ENCODE assay signal across 17 cellular contexts in the genomic region with DNA sequence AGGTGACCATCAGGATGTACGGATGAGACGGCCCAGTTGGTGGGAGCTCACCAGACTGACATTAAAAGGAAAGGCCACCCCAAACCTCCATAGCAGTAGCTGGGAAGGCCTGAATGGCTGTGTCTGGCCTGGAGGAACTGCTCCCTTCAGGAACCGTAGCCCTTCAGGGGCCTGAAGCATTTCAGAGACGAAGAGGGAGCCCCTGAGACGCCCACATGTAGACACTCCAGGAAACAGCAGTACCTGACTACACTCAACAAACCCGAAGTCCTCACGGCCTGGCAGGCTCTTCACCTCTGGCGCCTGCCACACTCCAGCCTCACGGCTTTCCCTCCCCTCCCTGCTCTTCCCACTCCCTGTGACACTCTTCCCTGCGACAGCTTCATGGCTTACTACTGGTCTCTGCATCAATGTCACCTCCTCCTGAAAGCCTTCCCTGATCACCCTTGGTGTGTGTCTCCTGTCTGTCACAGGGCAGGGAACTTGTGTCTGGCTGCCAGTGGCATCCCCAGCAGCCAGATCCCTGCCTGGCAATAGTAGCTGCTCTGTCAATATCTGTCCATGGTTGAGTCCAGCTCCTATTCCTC. TPM values are rescaled to one million over a fixed set of nuclear protein-coding genes. Genes with fewer than 3 reads are reported as not detected.
DNase-seq lines count a peak whose midpoint lies in the region; ATAC-seq, FAIRE-seq and TF ChIP-seq lines count a peak whose summit lies in the region.
"Had no signal": no experiment of that assay in that cellular context is flagged by ENCODE, and none has a peak within 500 bp of the region (broad histone marks: within the 10 kb centered on the region; RNA-seq: fewer than 3 reads in every experiment).

No MANE protein-coding gene starts in this region.

- no peaks in the 10 kb centered on the region for H3K36me3 Mint-ChIP-seq in activated CD8-positive, alpha-beta T cell treated with anti-CD3 and anti-CD28 coated beads for 36 hours (ENCODE audit: low read depth)
- H3K36me3 Mint-ChIP-seq in activated CD8-positive, alpha-beta T cell treated with anti-CD3 and anti-CD28 coated beads, Interleukin-2, amount 10 ng/mL, durations not matched to agents 7 days and 5 days (ENCODE audit: low read depth), result no peaks in the 10 kb centered on the region

- no peaks in the 10 kb centered on the region for H3K9me3 ChIP-seq in kidney (ENCODE audit: control insufficient read depth in 1 of 2, low read length in 2 of 2)
- no peaks in the 10 kb centered on the region for H3K9me3 ChIP-seq in tibial artery

- H3K9me3 Mint-ChIP-seq in activated CD8-positive, alpha-beta T cell treated with anti-CD3 and anti-CD28 coated beads for 36 hours, result no peaks in the 10 kb centered on the region
- H3K9me3 Mint-ChIP-seq in activated CD8-positive, alpha-beta T cell treated with anti-CD3 and anti-CD28 coated beads, Interleukin-2, amount 10 ng/mL, durations not matched to agents 7 days and 5 days (ENCODE audit: insufficient read depth), result no peaks in the 10 kb centered on the region
- H3K9me3 Mint-ChIP-seq: HFFc6 had no signal

- no peak for TF ChIP-seq CTCF in activated CD8-positive, alpha-beta T cell treated with anti-CD3 and anti-CD28 coated beads for 36 hours (IDR thresholded peaks at IDR 0.05)
- TF ChIP-seq CTCF in kidney (IDR thresholded peaks at IDR 0.05; ENCODE audit: borderline replicate concordance, extremely low read depth, insufficient read depth) (no peak), tibial artery (IDR thresholded peaks at IDR 0.05) (no peak)

- H3K27me3 Mint-ChIP-seq in activated CD8-positive, alpha-beta T cell treated with anti-CD3 and anti-CD28 coated beads for 36 hours, result no peaks in the 10 kb centered on the region
- peaks cover 5% of the 10 kb centered on the region for H3K27me3 Mint-ChIP-seq in activated CD8-positive, alpha-beta T cell treated with anti-CD3 and anti-CD28 coated beads, Interleukin-2, amount 10 ng/mL, durations not matched to agents 7 days and 5 days (ENCODE audit: low read depth)

- H3K36me3 ChIP-seq in kidney (ENCODE audit: control insufficient read depth in 1 of 2, insufficient read depth in 2 of 2, low read length in 2 of 2), result no peaks in the 10 kb centered on the region
- H3K36me3 ChIP-seq in tibial artery, result no peaks in the 10 kb centered on the region

- FAIRE-seq in kidney (lab: Jason Lieb, UNC), result no peak

- H3K4me1 Mint-ChIP-seq in activated CD8-positive, alpha-beta T cell treated with anti-CD3 and anti-CD28 coated beads for 36 hours (ENCODE audit: low read depth), result peaks cover 29% of the 10 kb centered on the region
- H3K4me1 Mint-ChIP-seq in activated CD8-positive, alpha-beta T cell treated with anti-CD3 and anti-CD28 coated beads, Interleukin-2, amount 10 ng/mL, durations not matched to agents 7 days and 5 days (ENCODE audit: low read depth), result peaks cover 16% of the 10 kb centered on the region

- intact Hi-C loops in activated CD8-positive, alpha-beta T cell treated with anti-CD3 and anti-CD28 coated beads for 36 hours (cut with micrococcal nuclease), result no loop called here
- intact Hi-C loops in cardiac septum (cut with DNase I) (no loop called here), left ventricle myocardium superior (cut with micrococcal nuclease) (no loop called here), kidney (cut with DNase I) (no loop called here), tibial artery (cut with DNase I; ENCODE audit: low total_unique reads) (no loop called here)

- CTCF ChIA-PET in activated CD8-positive, alpha-beta T cell treated with anti-CD3 and anti-CD28 coated beads for 36 hours (lab: Charles Lee), result interaction anchor here (1.3 to 1.6 kb wide), 2 partner anchors 15 to 154 kb away, joined by 3 to 4 read pairs; partner anchors contain the start of gene STX16
- CTCF ChIA-PET in activated CD8-positive, alpha-beta T cell treated with anti-CD3 and anti-CD28 coated beads, Interleukin-2, amount 10 ng/mL, durations not matched to agents 7 days and 5 days (lab: Charles Lee), result interaction anchor here (0.7 to 2.4 kb wide), 2 partner anchors 15 to 275 kb away, joined by 3 to 6 read pairs; partner anchors contain the start of gene STX16

- peaks cover 0 to 3% of the 10 kb centered on the region in 2 donors for H3K27me3 ChIP-seq in tibial artery

- H3K9ac ChIP-seq in kidney (ENCODE audit: low read length in 2 of 2), result no peak overlapping the region

- H3K27ac ChIP-seq in kidney (ENCODE audit: low read depth in 2 of 2, low read length in 2 of 2) (no peak overlapping the region), tibial artery (no peak overlapping the region)

- H3K4me1 ChIP-seq in kidney (ENCODE audit: control insufficient read depth in 1 of 2, insufficient read depth in 1 of 2, low read depth in 1 of 2, low read length in 2 of 2) (no peaks in the 10 kb centered on the region), tibial artery (peaks cover 0 to 8% (median 5%) of the 10 kb centered on the region in 4 donors)

- H3K4me3 ChIP-seq in kidney (ENCODE audit: low read length in 2 of 2) (no peak overlapping the region), tibial artery (no peak overlapping the region)

- DNase-seq in activated CD8-positive, alpha-beta T cell treated with anti-CD3 and anti-CD28 coated beads for 36 hours, result no peak
- DNase-seq in activated CD8-positive, alpha-beta T cell treated with anti-CD3 and anti-CD28 coated beads, Interleukin-2, amount 10 ng/mL, durations not matched to agents 7 days and 5 days, result no peak
- DNase-seq in cardiac septum (ENCODE audit: low spot score) (peak; percentile 59), left ventricle myocardium superior (no peak), kidney (peak; percentile 15), tibial artery (peak; percentile 13 to 27), OCI-M2 (lab: John Stamatoyannopoulos, UW; ENCODE audit: unreplicated experiment) (no peak)
- DNase-seq: 8988T, DMS79 treated with DMSO at 0.1 percent for 48 hours, HFFc6, NCI-H1105 treated with DMSO at 0.1 percent for 48 hours, NCI-H1694 treated with DMSO at 0.1 percent for 48 hours, NCI-H2107, NCI-H510A, NCI-H748 treated with DMSO at 0.1 percent for 48 hours, OCI-M1 had no signal

- H3K27ac Mint-ChIP-seq in activated CD8-positive, alpha-beta T cell treated with anti-CD3 and anti-CD28 coated beads for 36 hours, result peak overlapping the region; percentile 19
- no peak overlapping the region for H3K27ac Mint-ChIP-seq in activated CD8-positive, alpha-beta T cell treated with anti-CD3 and anti-CD28 coated beads, Interleukin-2, amount 10 ng/mL, durations not matched to agents 7 days and 5 days
- H3K27ac Mint-ChIP-seq: HFFc6 had no signal

- no peak for ATAC-seq in activated CD8-positive, alpha-beta T cell treated with anti-CD3 and anti-CD28 coated beads for 36 hours
- ATAC-seq in activated CD8-positive, alpha-beta T cell treated with anti-CD3 and anti-CD28 coated beads, Interleukin-2, amount 10 ng/mL, durations not matched to agents 7 days and 5 days, result no peak
- no peak for ATAC-seq in left ventricle myocardium superior
- ATAC-seq in HG03521 (IDR thresholded peaks at IDR 0.05; ENCODE audit: unreplicated experiment), result no peak

- POLR2A ChIA-PET in activated CD8-positive, alpha-beta T cell treated with anti-CD3 and anti-CD28 coated beads for 36 hours (lab: Charles Lee), result interaction anchor here (0.9 to 2.3 kb wide), 2 partner anchors 13 to 399 kb away, joined by 3 to 9 read pairs; no protein-coding TSS in a partner anchor
- POLR2A ChIA-PET in activated CD8-positive, alpha-beta T cell treated with anti-CD3 and anti-CD28 coated beads, Interleukin-2, amount 10 ng/mL, durations not matched to agents 7 days and 5 days (lab: Charles Lee), result interaction anchor here (1.0 kb wide), 1 partner anchor 281 kb away, joined by 3 read pairs; no protein-coding TSS in a partner anchor

- no peak overlapping the region for H3K4me3 Mint-ChIP-seq in activated CD8-positive, alpha-beta T cell treated with anti-CD3 and anti-CD28 coated beads for 36 hours
- no peak overlapping the region for H3K4me3 Mint-ChIP-seq in activated CD8-positive, alpha-beta T cell treated with anti-CD3 and anti-CD28 coated beads, Interleukin-2, amount 10 ng/mL, durations not matched to agents 7 days and 5 days
- H3K4me3 Mint-ChIP-seq: HFFc6 had no signal

RNA-seq across cellular contexts. Expression of gene STX16, which starts 14.6 kb away (rescaled TPM):
- total RNA-seq in activated CD8-positive, alpha-beta T cell treated with anti-CD3 and anti-CD28 coated beads for 36 hours, result 100 to 1,000 TPM; 108 to 109 TPM
- 100 to 1,000 TPM; 128 to 136 TPM for total RNA-seq in activated CD8-positive, alpha-beta T cell treated with anti-CD3 and anti-CD28 coated beads, Interleukin-2, amount 10 ng/mL, durations not matched to agents 7 days and 5 days
- total RNA-seq in cardiac septum, result 33.1 TPM
- 24.8 TPM for total RNA-seq in left ventricle myocardium superior
- 60.7 TPM for total RNA-seq in kidney
- 20.6 TPM for polyA plus RNA-seq in kidney (ENCODE audit: insufficient read depth, low read depth, low replicate concordance)

RNA-seq across cellular contexts. Expression of gene NPEPL1, which starts 56.1 kb away (rescaled TPM):
- total RNA-seq in activated CD8-positive, alpha-beta T cell treated with anti-CD3 and anti-CD28 coated beads for 36 hours, result 10 to 100 TPM; 15.4 to 17.1 TPM
- 10 to 100 TPM; 22.9 to 26.8 TPM for total RNA-seq in activated CD8-positive, alpha-beta T cell treated with anti-CD3 and anti-CD28 coated beads, Interleukin-2, amount 10 ng/mL, durations not matched to agents 7 days and 5 days
- total RNA-seq in cardiac septum (31.5 TPM), left ventricle myocardium superior (26.4 TPM), kidney (60.2 TPM)
- polyA plus RNA-seq in kidney (ENCODE audit: insufficient read depth, low read depth, low replicate concordance), result 39.7 TPM

Comparison
In these comparisons a context has a peak if more than half of its experiments do, and no peak if none do; other contexts are left out.
1. DNase-seq: peak in cardiac septum (single experiment), kidney (single experiment) and tibial artery (2 of 2); none in activated CD8-positive, alpha-beta T cell treated with anti-CD3 and anti-CD28 coated beads for 36 hours (single experiment), activated CD8-positive, alpha-beta T cell treated with anti-CD3 and anti-CD28 coated beads, Interleukin-2, amount 10 ng/mL, durations not matched to agents 7 days and 5 days (single experiment), left ventricle myocardium superior (single experiment) and OCI-M2 (single experiment).